Comparison of ENCODE assay signal across 12 cellular contexts in the genomic region with DNA sequence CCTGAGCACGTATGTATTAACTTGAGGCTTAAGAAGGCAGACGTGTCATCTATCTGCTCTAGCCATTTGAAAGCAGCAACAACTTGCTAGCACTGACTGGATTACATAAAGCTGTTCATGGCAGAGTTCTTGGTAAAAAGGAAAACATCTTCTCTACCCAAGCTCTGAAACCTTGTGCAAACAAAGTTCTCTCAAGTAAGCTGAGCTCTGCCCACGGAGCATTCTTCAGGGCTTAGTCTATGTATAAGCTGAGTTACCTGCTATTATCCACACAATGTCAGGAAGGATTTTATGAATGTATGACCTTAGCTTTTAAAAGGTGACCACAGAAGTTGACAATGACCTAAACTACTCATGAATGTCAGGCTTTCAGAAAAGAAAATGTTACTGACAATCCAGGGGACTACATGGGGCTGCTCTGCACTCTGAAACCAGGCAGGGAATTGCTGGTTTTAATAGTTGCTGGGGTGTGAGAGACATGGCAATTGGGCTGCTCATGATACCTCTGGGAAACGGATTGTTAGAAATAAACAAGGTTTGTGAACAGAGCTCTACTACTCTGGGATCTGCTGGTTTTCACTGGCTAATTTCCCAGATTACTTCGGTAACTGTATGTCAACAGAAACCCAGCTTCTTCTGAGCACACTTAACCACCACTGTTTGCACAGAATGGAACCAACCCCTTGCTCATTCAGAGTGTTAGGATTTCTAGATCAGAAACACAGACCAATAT. TPM values are rescaled to one million over a fixed set of nuclear protein-coding genes. Genes with fewer than 3 reads are reported as not detected.
DNase-seq lines count a peak whose midpoint lies in the region; TF ChIP-seq lines count a peak whose summit lies in the region.
"Had no signal": no experiment of that assay in that cellular context is flagged by ENCODE, and none has a peak within 500 bp of the region (broad histone marks: within the 10 kb centered on the region; RNA-seq: fewer than 3 reads in every experiment).

No MANE protein-coding gene starts in this region.

- no TSS peak for BruUV-seq in PC-9 (replicated peaks; lab: Mats Ljungman, UMichigan)
- no TSS peak for BruUV-seq in Calu3 (replicated peaks; lab: Mats Ljungman, UMichigan)

- intact Hi-C loops in PC-9 (cut with micrococcal nuclease; ENCODE audit: unreplicated experiment), result no loop called here
- intact Hi-C loops in Calu3 (cut with micrococcal nuclease; ENCODE audit: unreplicated experiment), result no loop called here

- CTCF ChIA-PET in PC-9 (lab: Charles Lee), result no interaction called here
- CTCF ChIA-PET in Calu3 (lab: Charles Lee), result interaction anchor here (1.1 kb wide), 1 partner anchor 48 kb away, joined by 3 read pairs; no protein-coding TSS in a partner anchor

- H2AFZ ChIP-seq in PC-9, result no peak overlapping the region

- H3K4me1 Mint-ChIP-seq in Calu3 (ENCODE audit: low read depth, unreplicated experiment) (peaks cover 19% of the 10 kb centered on the region), type B pancreatic cell (ENCODE audit: unreplicated experiment) (peaks cover 4% of the 10 kb centered on the region)

- POLR2A ChIA-PET in PC-9 (lab: Charles Lee; ENCODE audit: unreplicated experiment), result interaction anchor here (0.5 to 0.6 kb wide), 4 partner anchors 18 to 144 kb away, joined by 3 to 7 read pairs (median 5); no protein-coding TSS in a partner anchor

- H3K27ac ChIP-seq in PC-9, result peak overlapping the region; percentile 68
- H3K27ac ChIP-seq: suprapubic skin had no signal

- H3K36me3 Mint-ChIP-seq in Calu3 (ENCODE audit: insufficient read depth, unreplicated experiment) (no peaks in the 10 kb centered on the region), type B pancreatic cell (no peaks in the 10 kb centered on the region)
- H3K36me3 Mint-ChIP-seq: brain; CD8-positive, alpha-beta T cell had no signal

- H3K4me1 ChIP-seq in PC-9 (replicated peaks; ENCODE audit: insufficient read depth) (peaks cover 45% of the 10 kb centered on the region), BE2C (no peaks in the 10 kb centered on the region)

- peaks cover 29% of the 10 kb centered on the region for H3F3A ChIP-seq in PC-9 (ENCODE audit: insufficient read depth, low read depth)

- H3K79me2 ChIP-seq in PC-9 (ENCODE audit: low read depth), result no peaks in the 10 kb centered on the region

- H3K27me3 ChIP-seq in PC-9 (ENCODE audit: insufficient read depth, low read depth) (no peaks in the 10 kb centered on the region), BE2C (no peaks in the 10 kb centered on the region)
- H3K27me3 ChIP-seq: suprapubic skin had no signal

- H3K36me3 ChIP-seq in PC-9 (ENCODE audit: low read depth) (no peaks in the 10 kb centered on the region), BE2C (no peaks in the 10 kb centered on the region)
- H3K36me3 ChIP-seq: suprapubic skin had no signal

- H3K9me3 Mint-ChIP-seq in Calu3 (ENCODE audit: low read depth, unreplicated experiment), result no peaks in the 10 kb centered on the region
- peaks cover 5% of the 10 kb centered on the region for H3K9me3 Mint-ChIP-seq in type B pancreatic cell
- H3K9me3 Mint-ChIP-seq: CD8-positive, alpha-beta T cell had no signal

- H4K20me1 ChIP-seq in PC-9 (ENCODE audit: insufficient read depth), result no peaks in the 10 kb centered on the region

- peak overlapping the region; percentile 55 for H3K4me2 ChIP-seq in PC-9

- H3K4me3 Mint-ChIP-seq in Calu3 (ENCODE audit: low read depth, unreplicated experiment) (no peak overlapping the region), type B pancreatic cell (no peak overlapping the region)
- H3K4me3 Mint-ChIP-seq: brain; CD8-positive, alpha-beta T cell had no signal

- no peak for TF ChIP-seq CTCF in PC-9 (conservative IDR thresholded peaks at IDR 0.05)
- no peak for TF ChIP-seq CTCF in retinal pigment epithelial cell (conservative IDR thresholded peaks at IDR 0.05; ENCODE audit: low read depth, low read length)
- no peak for TF ChIP-seq CTCF in BE2C (IDR thresholded peaks at IDR 0.05; ENCODE audit: low read depth, low read length)
- no peak for TF ChIP-seq CTCF in Calu3 (IDR thresholded peaks at IDR 0.05; ENCODE audit: unreplicated experiment)
- TF ChIP-seq CTCF in type B pancreatic cell (conservative IDR thresholded peaks at IDR 0.05), result no peak
- TF ChIP-seq CTCF in GM13977 (IDR thresholded peaks at IDR 0.05; ENCODE audit: extremely low read depth, insufficient read depth, missing control alignments), result no peak

- in situ Hi-C loops in GM13977 (cut with MboI; ENCODE audit: low pct_unique_long_range_greater_than_20kb, low sequenced_read_pairs, unreplicated experiment), result no loop called here

- H3K9me3 ChIP-seq in PC-9 (ENCODE audit: insufficient read depth, low read depth), result no peaks in the 10 kb centered on the region
- no peaks in the 10 kb centered on the region for H3K9me3 ChIP-seq in BE2C
- H3K9me3 ChIP-seq: suprapubic skin had no signal

- DNase-seq in EH (ENCODE audit: low read depth), result peak; percentile 77
- peak; percentile 44 to 99 for DNase-seq in PC-9
- DNase-seq in fibroblast of gingiva (ENCODE audit: low read depth), result peak; percentile 49
- DNase-seq in retinal pigment epithelial cell (ENCODE audit: low read depth), result peak; percentile 62
- DNase-seq in BE2C, result no peak
- DNase-seq in Calu3, result no peak
- DNase-seq in type B pancreatic cell (ENCODE audit: extremely low spot score, unreplicated experiment), result no peak
- DNase-seq in GM13977 (ENCODE audit: low spot score), result no peak
- DNase-seq: CD8-positive, alpha-beta T cell; midbrain had no signal

- H3K4me3 ChIP-seq in PC-9 (no peak overlapping the region), retinal pigment epithelial cell (ENCODE audit: low read length) (no peak overlapping the region), BE2C (ENCODE audit: low read depth, low read length) (no peak overlapping the region)
- H3K4me3 ChIP-seq: suprapubic skin had no signal

- H3K27ac Mint-ChIP-seq in Calu3 (ENCODE audit: unreplicated experiment) (no peak overlapping the region), type B pancreatic cell (no peak overlapping the region)
- H3K27ac Mint-ChIP-seq: brain; CD8-positive, alpha-beta T cell had no signal

- H3K27me3 Mint-ChIP-seq in Calu3 (ENCODE audit: unreplicated experiment) (no peaks in the 10 kb centered on the region), type B pancreatic cell (no peaks in the 10 kb centered on the region)
- H3K27me3 Mint-ChIP-seq: brain had no signal

- no peaks in the 10 kb centered on the region for H3K9me2 ChIP-seq in PC-9 (ENCODE audit: insufficient read depth)

RNA-seq across cellular contexts. Expression of a gene that starts 29.6 kb away (rescaled TPM):
- total RNA-seq in PC-9 (2021) (75.6 and 92.8 TPM in 2 replicates), Calu3 (2022) (148 and 210 TPM in 2 replicates), type B pancreatic cell (ENCODE audit: low replicate concordance) (53.7 and 136 TPM in 2 replicates)
- 0.99 TPM for polyA plus RNA-seq in BE2C (2012; ENCODE audit: insufficient read depth, insufficient read length, low read depth)
- total RNA-seq: CD8-positive, alpha-beta T cell had no signal

Comparison
In these comparisons a context has a peak if more than half of its experiments do, and no peak if none do; other contexts are left out.
1. DNase-seq: peak in EH (single experiment), PC-9 (2 of 2), fibroblast of gingiva (single experiment) and retinal pigment epithelial cell (single experiment); none in BE2C (single experiment), Calu3 (single experiment), type B pancreatic cell (single experiment) and GM13977 (single experiment).